Comparison of ENCODE assay signal across 15 cellular contexts in the genomic region with DNA sequence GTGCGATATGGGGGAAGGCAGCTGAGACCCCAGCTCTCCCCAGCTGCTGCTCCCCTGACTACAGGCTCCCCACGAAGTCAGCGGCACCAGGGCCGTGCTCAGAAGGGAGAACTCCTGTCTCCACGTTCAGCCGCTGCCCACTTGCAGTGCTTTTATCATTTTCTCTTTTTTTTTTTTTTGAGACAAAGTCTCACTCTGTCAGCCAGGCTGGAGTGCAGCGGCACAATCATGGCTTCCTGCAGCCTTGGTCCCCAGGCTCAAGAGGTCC. TPM values are rescaled to one million over a fixed set of nuclear protein-coding genes. Genes with fewer than 3 reads are reported as not detected.
"Had no signal": no experiment of that assay in that cellular context is flagged by ENCODE, and none has a peak within 500 bp of the region (broad histone marks: within the 10 kb centered on the region; RNA-seq: fewer than 3 reads in every experiment).

No MANE protein-coding gene starts in this region.

- ATAC-seq: activated naive CD4-positive, alpha-beta T cell treated with anti-CD3 and anti-CD28 coated beads, Interleukin-2, amount 50 U/mL, for 72 hours; body of pancreas; effector memory CD8-positive, alpha-beta T cell; left colon; SK-N-SH treated with all-trans-retinoic acid at 6 μM for 48 hours had no signal

- H3K27ac ChIP-seq: body of pancreas, thoracic aorta had no signal

- H3K27me3 ChIP-seq: body of pancreas had no signal

- H3K27me3 Mint-ChIP-seq: effector memory CD8-positive, alpha-beta T cell; stimulated activated naive CD8-positive, alpha-beta T cell treated with anti-CD3 and anti-CD28 coated beads, Interleukin-15, Interleukin-2, amounts not matched to agents 100 ng/mL and 50 ng/mL, for 24 hours had no signal

- H3K27ac Mint-ChIP-seq: activated T-helper 2 cell treated with anti-CD3 and anti-CD28 coated beads, Interferon-gamma antibody, Interleukin-2, Interleukin-4, amounts not matched to agents 10 μg/mL and 5 μg/mL and 100 μg/mL, durations not matched to agents 14 hours and 24 hours and 36 hours; effector memory CD8-positive, alpha-beta T cell; stimulated activated naive CD8-positive, alpha-beta T cell treated with anti-CD3 and anti-CD28 coated beads, Interleukin-15, Interleukin-2, amounts not matched to agents 100 ng/mL and 50 ng/mL, for 24 hours had no signal

- H3K9me3 Mint-ChIP-seq: activated naive CD4-positive, alpha-beta T cell treated with anti-CD3 and anti-CD28 coated beads, Interleukin-2, amount 50 U/mL, for 72 hours; activated T-helper 2 cell treated with anti-CD3 and anti-CD28 coated beads, Interferon-gamma antibody, Interleukin-2, Interleukin-4, amounts not matched to agents 10 μg/mL and 5 μg/mL and 100 μg/mL, durations not matched to agents 14 hours and 24 hours and 36 hours; effector memory CD8-positive, alpha-beta T cell; stimulated activated naive CD8-positive, alpha-beta T cell treated with anti-CD3 and anti-CD28 coated beads, Interleukin-15, Interleukin-2, amounts not matched to agents 100 ng/mL and 50 ng/mL, for 24 hours had no signal

- H3K9me3 ChIP-seq: body of pancreas, thoracic aorta had no signal

- H3K4me3 Mint-ChIP-seq: effector memory CD8-positive, alpha-beta T cell; stimulated activated naive CD8-positive, alpha-beta T cell treated with anti-CD3 and anti-CD28 coated beads, Interleukin-15, Interleukin-2, amounts not matched to agents 100 ng/mL and 50 ng/mL, for 24 hours had no signal

- H3K4me3 ChIP-seq: body of pancreas, thoracic aorta had no signal

- FAIRE-seq: frontal cortex, small intestine had no signal

- H3K36me3 ChIP-seq: thoracic aorta had no signal

- H3K36me3 Mint-ChIP-seq: activated naive CD4-positive, alpha-beta T cell treated with anti-CD3 and anti-CD28 coated beads, Interleukin-2, amount 50 U/mL, for 72 hours had no signal

- DNase-seq: activated CD4-positive, alpha-beta T cell treated with anti-CD3 and anti-CD28 coated beads for 1 hour; activated CD4-positive, alpha-beta T cell treated with anti-CD3 and anti-CD28 coated beads, Interleukin-2, amount 50 U/mL, for 4 hours; effector memory CD8-positive, alpha-beta T cell; left colon; mammary epithelial cell; small intestine; T-helper 1 cell; T1000 had no signal

RNA-seq across cellular contexts. Expression of a gene that starts 0.9 kb away (rescaled TPM):
- polyA plus RNA-seq: mammary epithelial cell had no signal
